28 cellular contexts compared by ENCODE assay signal in the genomic region with DNA sequence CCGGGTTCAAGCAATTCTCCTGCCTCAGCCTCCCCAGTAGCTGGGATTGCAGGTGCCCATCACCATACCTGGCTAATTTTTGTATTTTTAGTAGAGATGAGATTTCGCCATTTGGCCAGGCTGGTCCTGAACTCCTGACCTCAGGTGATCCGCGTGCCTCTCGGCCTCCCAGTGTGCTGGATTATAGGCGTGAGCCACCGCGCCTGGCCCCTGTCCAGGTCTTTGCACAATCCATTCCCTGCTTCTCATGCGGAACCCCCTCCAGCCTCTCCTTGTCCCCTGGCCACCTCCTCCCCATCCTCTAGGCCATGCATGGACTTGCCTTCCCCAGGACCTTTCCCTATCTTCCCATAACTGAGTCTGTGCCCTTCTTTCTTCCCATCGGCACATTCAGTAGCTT.
"Had no signal": no experiment of that assay in that cellular context is flagged by ENCODE, and none has a peak within 500 bp of the region (broad histone marks: within the 10 kb centered on the region; RNA-seq: fewer than 3 reads in every experiment).

No MANE protein-coding gene starts in this region.

- H3K4me3 Mint-ChIP-seq: activated CD4-positive, alpha-beta T cell treated with anti-CD3 and anti-CD28 coated beads, Interleukin-2, amount 10 ng/mL, durations not matched to agents 24 days and 14 days; activated CD8-positive, alpha-beta T cell treated with anti-CD3 and anti-CD28 coated beads for 36 hours; activated naive CD4-positive, alpha-beta T cell treated with anti-CD3 and anti-CD28 coated beads, Interleukin-2, amount 50 U/mL, for 24 hours; activated naive CD8-positive, alpha-beta T cell treated with anti-CD3 and anti-CD28 coated beads, Interleukin-2, amount 10 ng/mL, durations not matched to agents 7 days and 5 days; activated T-cell treated with anti-CD3 and anti-CD28 coated beads, Interleukin-2, amount 50 U/mL, for 72 hours; central memory CD8-positive, alpha-beta T cell had no signal

- H3K4me3 ChIP-seq: ascending aorta, cardiac muscle cell, PC-9 had no signal

- H3K9me3 ChIP-seq: ascending aorta had no signal

- FAIRE-seq: RCC 7860 had no signal

- H3K9me3 Mint-ChIP-seq: activated CD4-positive, alpha-beta T cell treated with anti-CD3 and anti-CD28 coated beads, Interleukin-2, amount 10 ng/mL, durations not matched to agents 24 days and 14 days; activated CD8-positive, alpha-beta T cell treated with anti-CD3 and anti-CD28 coated beads for 36 hours; activated naive CD4-positive, alpha-beta T cell treated with anti-CD3 and anti-CD28 coated beads, Interleukin-2, amount 50 U/mL, for 24 hours; activated naive CD8-positive, alpha-beta T cell treated with anti-CD3 and anti-CD28 coated beads, Interleukin-2, amount 10 ng/mL, durations not matched to agents 7 days and 5 days; activated T-cell treated with anti-CD3 and anti-CD28 coated beads, Interleukin-2, amount 50 U/mL, for 72 hours; activated T-helper 2 cell treated with anti-CD3 and anti-CD28 coated beads, Interferon-gamma antibody, Interleukin-2, Interleukin-4, amounts not matched to agents 10 μg/mL and 5 μg/mL and 100 μg/mL, durations not matched to agents 14 hours and 24 hours and 36 hours; central memory CD8-positive, alpha-beta T cell had no signal

- H3K4me1 ChIP-seq: ascending aorta had no signal

- DNase-seq: activated CD4-positive, alpha-beta T cell treated with anti-CD3 and anti-CD28 coated beads, Interleukin-2, amount 10 ng/mL, durations not matched to agents 24 days and 14 days; activated CD4-positive, alpha-beta T cell treated with anti-CD3 and anti-CD28 coated beads, Interleukin-2, amount 50 U/mL, for 4 hours; activated CD8-positive, alpha-beta T cell treated with anti-CD3 and anti-CD28 coated beads for 36 hours; activated gamma-delta T cell; activated naive CD4-positive, alpha-beta T cell treated with Interleukin-2 at 50 U/mL for 16 hours; activated naive CD8-positive, alpha-beta T cell treated with anti-CD3 and anti-CD28 coated beads, Interleukin-2, amount 10 ng/mL, durations not matched to agents 7 days and 5 days; activated T-cell treated with anti-CD3 and anti-CD28 coated beads, Interleukin-2, amount 50 U/mL, for 1 hour; activated T-cell treated with anti-CD3 and anti-CD28 coated beads, Interleukin-2, amount 50 U/mL, for 72 hours; amygdala; NCI-H1694; NCI-H524 treated with DMSO at 0.1 percent for 48 hours; NCI-H748 treated with DMSO at 0.1 percent for 48 hours; PC-9; SIG-M5; SW 1271; T-helper 1 cell; T-helper 2 cell; T-helper 9 cell had no signal

- H3K36me3 ChIP-seq: cardiac muscle cell had no signal

- H3K27me3 ChIP-seq: ascending aorta, cardiac muscle cell had no signal

- H3K4me2 ChIP-seq: PC-9 had no signal

- H3K4me1 Mint-ChIP-seq: activated naive CD4-positive, alpha-beta T cell treated with anti-CD3 and anti-CD28 coated beads, Interleukin-2, amount 50 U/mL, for 24 hours; activated naive CD8-positive, alpha-beta T cell treated with anti-CD3 and anti-CD28 coated beads, Interleukin-2, amount 10 ng/mL, durations not matched to agents 7 days and 5 days; central memory CD8-positive, alpha-beta T cell had no signal

- H3K27ac Mint-ChIP-seq: activated CD4-positive, alpha-beta T cell treated with anti-CD3 and anti-CD28 coated beads, Interleukin-2, amount 10 ng/mL, durations not matched to agents 24 days and 14 days; activated CD8-positive, alpha-beta T cell treated with anti-CD3 and anti-CD28 coated beads for 36 hours; activated naive CD4-positive, alpha-beta T cell treated with anti-CD3 and anti-CD28 coated beads, Interleukin-2, amount 50 U/mL, for 24 hours; activated naive CD8-positive, alpha-beta T cell treated with anti-CD3 and anti-CD28 coated beads, Interleukin-2, amount 10 ng/mL, durations not matched to agents 7 days and 5 days; activated T-cell treated with anti-CD3 and anti-CD28 coated beads, Interleukin-2, amount 50 U/mL, for 72 hours; activated T-helper 2 cell treated with anti-CD3 and anti-CD28 coated beads, Interferon-gamma antibody, Interleukin-2, Interleukin-4, amounts not matched to agents 10 μg/mL and 5 μg/mL and 100 μg/mL, durations not matched to agents 14 hours and 24 hours and 36 hours had no signal

- H3K27ac ChIP-seq: ascending aorta, cardiac muscle cell, PC-9, RWPE1, VCaP had no signal

- ATAC-seq: activated CD8-positive, alpha-beta T cell treated with anti-CD3 and anti-CD28 coated beads for 36 hours; activated T-cell treated with anti-CD3 and anti-CD28 coated beads, Interleukin-2, amount 50 U/mL, for 72 hours; Right ventricle myocardium inferior; SK-N-SH treated with all-trans-retinoic acid at 6 μM for 48 hours had no signal

- H3K27me3 Mint-ChIP-seq: activated CD4-positive, alpha-beta T cell treated with anti-CD3 and anti-CD28 coated beads, Interleukin-2, amount 10 ng/mL, durations not matched to agents 24 days and 14 days; activated CD8-positive, alpha-beta T cell treated with anti-CD3 and anti-CD28 coated beads for 36 hours; activated naive CD4-positive, alpha-beta T cell treated with anti-CD3 and anti-CD28 coated beads, Interleukin-2, amount 50 U/mL, for 24 hours; activated naive CD8-positive, alpha-beta T cell treated with anti-CD3 and anti-CD28 coated beads, Interleukin-2, amount 10 ng/mL, durations not matched to agents 7 days and 5 days; central memory CD8-positive, alpha-beta T cell had no signal
